8 cellular contexts compared by ENCODE assay signal in the genomic region with DNA sequence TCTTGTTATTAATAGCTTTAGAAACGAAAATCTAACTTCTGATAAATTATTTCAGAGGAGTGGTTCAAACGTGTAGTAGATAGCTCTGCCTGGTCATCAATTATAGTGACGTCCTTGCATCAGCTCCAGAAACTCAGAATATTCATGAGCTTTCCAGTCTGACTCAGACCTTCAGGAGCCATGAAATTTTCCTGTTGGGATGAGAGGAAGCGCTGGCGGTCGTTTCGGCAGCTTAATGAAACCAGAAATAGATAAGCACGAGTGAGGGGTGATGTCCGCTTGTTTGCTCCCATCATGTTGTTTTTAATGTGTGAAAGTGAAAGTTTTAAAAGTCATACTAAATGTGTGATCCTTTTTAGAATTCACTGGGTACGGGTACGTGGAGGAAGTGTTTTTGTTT.
A peak's percentile ranks its signal among the peaks of the same experiment; 100 is the strongest.
DNase-seq lines count a peak whose midpoint lies in the region; ATAC-seq and TF ChIP-seq lines count a peak whose summit lies in the region.

No MANE protein-coding gene starts in this region.

- no peak for ATAC-seq in central memory CD8-positive, alpha-beta T cell (replicated peaks; ENCODE audit: extremely low read depth, poor library complexity, severe bottlenecking)

- peak overlapping the region; percentile 88 for H3K27ac Mint-ChIP-seq in central memory CD8-positive, alpha-beta T cell (ENCODE audit: low read depth)

- H3K4me1 ChIP-seq in MM.1S (ENCODE audit: low read length): peaks cover under 1% of the 10 kb centered on the region
- H3K4me1 ChIP-seq in muscle layer of colon (ENCODE audit: insufficient read depth, low read length): peaks cover 26% of the 10 kb centered on the region

- peaks cover 15% of the 10 kb centered on the region for H3F3A ChIP-seq in MM.1S (ENCODE audit: insufficient read depth, low read length)

- H3K27me3 ChIP-seq in MM.1S (replicated peaks; ENCODE audit: insufficient read depth, low read length) (no peaks in the 10 kb centered on the region), muscle layer of colon (ENCODE audit: control insufficient read depth in 1 of 2, insufficient read depth in 2 of 2, low read length in 2 of 2) (no peaks in the 10 kb centered on the region), WERI-Rb-1 (ENCODE audit: insufficient read depth, low read depth, severe bottlenecking) (no peaks in the 10 kb centered on the region)

- H3K9me2 ChIP-seq in MM.1S (replicated peaks; ENCODE audit: insufficient read depth, low read length): no peaks in the 10 kb centered on the region

- TF ChIP-seq CTCF in MM.1S (IDR thresholded peaks at IDR 0.05; ENCODE audit: low read length) (no peak), WERI-Rb-1 (IDR thresholded peaks at IDR 0.05; ENCODE audit: low read depth, low read length) (no peak)

- H3K27ac ChIP-seq in MM.1S (ENCODE audit: low read length): peak overlapping the region; percentile 97
- peak overlapping the region; percentile 64 for H3K27ac ChIP-seq in muscle layer of colon (ENCODE audit: low read depth, low read length)
- H3K27ac ChIP-seq in WERI-Rb-1: no peak overlapping the region

- peaks cover 19% of the 10 kb centered on the region for H3K27me3 Mint-ChIP-seq in central memory CD8-positive, alpha-beta T cell

- H3K9ac ChIP-seq in MM.1S (ENCODE audit: low read length): peak overlapping the region; percentile 81
- no peak overlapping the region for H3K9ac ChIP-seq in muscle layer of colon (ENCODE audit: low read length)

- no peaks in the 10 kb centered on the region for H3K36me3 ChIP-seq in MM.1S (replicated peaks; ENCODE audit: insufficient read depth, low read length)
- H3K36me3 ChIP-seq in muscle layer of colon (ENCODE audit: insufficient read depth, low read length): no peaks in the 10 kb centered on the region
- no peaks in the 10 kb centered on the region for H3K36me3 ChIP-seq in WERI-Rb-1

- no peaks in the 10 kb centered on the region for H4K20me1 ChIP-seq in MM.1S (ENCODE audit: insufficient read depth, low read length)

- H3K4me2 ChIP-seq in MM.1S (ENCODE audit: low read depth, low read length): peak overlapping the region; percentile 82

- H3K4me3 Mint-ChIP-seq in central memory CD8-positive, alpha-beta T cell: peak overlapping the region; percentile 81

- peak overlapping the region; percentile 69 for H3K4me3 ChIP-seq in MM.1S (ENCODE audit: low read length)
- peak overlapping the region; percentile 31 to 66 for H3K4me3 ChIP-seq in muscle layer of colon (ENCODE audit: low read depth in 1 of 2, low read length in 2 of 2)
- no peak overlapping the region for H3K4me3 ChIP-seq in WERI-Rb-1 (ENCODE audit: low read depth, low read length)

- DNase-seq in COLO829 (ENCODE audit: low spot score) (peak; percentile 86), MM.1S (no peak), WERI-Rb-1 (no peak), NOMO-1 treated with dmso at 0.1 percent for 144 hours (lab: John Stamatoyannopoulos, UW; ENCODE audit: unreplicated experiment) (no peak), HUDEP-2 (lab: John Stamatoyannopoulos, UW; ENCODE audit: unreplicated experiment in 76 of 76) (no peak), GF-D8 (lab: John Stamatoyannopoulos, UW) (no peak)
- DNase-seq in central memory CD8-positive, alpha-beta T cell (ENCODE audit: low spot score in 2 of 2): no peak

- no peaks in the 10 kb centered on the region for H3K9me3 ChIP-seq in MM.1S (replicated peaks; ENCODE audit: insufficient read depth, low read length)
- H3K9me3 ChIP-seq in muscle layer of colon (ENCODE audit: low read length): no peaks in the 10 kb centered on the region
- H3K9me3 ChIP-seq in WERI-Rb-1 (ENCODE audit: severe bottlenecking): no peaks in the 10 kb centered on the region

- H2AFZ ChIP-seq in MM.1S (ENCODE audit: low read length): 0 out of 2 replicates have a peak overlapping the region, but pooled peaks have one; percentile 24

- H3K36me3 Mint-ChIP-seq in central memory CD8-positive, alpha-beta T cell (ENCODE audit: insufficient read depth): peaks cover 2% of the 10 kb centered on the region

- H3K79me2 ChIP-seq in MM.1S (ENCODE audit: low read length): peaks cover 95% of the 10 kb centered on the region

- H3K9me3 Mint-ChIP-seq in central memory CD8-positive, alpha-beta T cell: no peaks in the 10 kb centered on the region

- peaks cover 23% of the 10 kb centered on the region for H3K4me1 Mint-ChIP-seq in central memory CD8-positive, alpha-beta T cell
